In genomic region chr1:45508295-45509151, GRCh38 we compare ENCODE assay signal across 2 cellular contexts.
TF ChIP-seq lines count a peak whose summit lies in the region.

No MANE protein-coding gene starts in this region.

TF ChIP-seq in HEK293, 187 proteins besides CTCF, POLR2A, EP300 and RAD21:
- TF ChIP-seq SP2 (tag by site-specific recombination; IDR thresholded peaks at IDR 0.05) (peak; percentile 31; the same call in 1 of the 2 replicates), ZNF292 (tag by site-specific recombination; IDR thresholded peaks at IDR 0.05; ENCODE audit: borderline replicate concordance, low read depth) (no peak), FEZF1 (tag by site-specific recombination; IDR thresholded peaks at IDR 0.05) (no peak)
- TF ChIP-seq, protein P1, sequence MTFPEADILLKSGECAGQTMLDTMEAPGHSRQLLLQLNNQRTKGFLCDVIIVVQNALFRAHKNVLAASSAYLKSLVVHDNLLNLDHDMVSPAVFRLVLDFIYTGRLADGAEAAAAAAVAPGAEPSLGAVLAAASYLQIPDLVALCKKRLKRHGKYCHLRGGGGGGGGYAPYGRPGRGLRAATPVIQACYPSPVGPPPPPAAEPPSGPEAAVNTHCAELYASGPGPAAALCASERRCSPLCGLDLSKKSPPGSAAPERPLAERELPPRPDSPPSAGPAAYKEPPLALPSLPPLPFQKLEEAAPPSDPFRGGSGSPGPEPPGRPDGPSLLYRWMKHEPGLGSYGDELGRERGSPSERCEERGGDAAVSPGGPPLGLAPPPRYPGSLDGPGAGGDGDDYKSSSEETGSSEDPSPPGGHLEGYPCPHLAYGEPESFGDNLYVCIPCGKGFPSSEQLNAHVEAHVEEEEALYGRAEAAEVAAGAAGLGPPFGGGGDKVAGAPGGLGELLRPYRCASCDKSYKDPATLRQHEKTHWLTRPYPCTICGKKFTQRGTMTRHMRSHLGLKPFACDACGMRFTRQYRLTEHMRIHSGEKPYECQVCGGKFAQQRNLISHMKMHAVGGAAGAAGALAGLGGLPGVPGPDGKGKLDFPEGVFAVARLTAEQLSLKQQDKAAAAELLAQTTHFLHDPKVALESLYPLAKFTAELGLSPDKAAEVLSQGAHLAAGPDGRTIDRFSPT (tag by site-specific recombination; IDR thresholded peaks at IDR 0.05) = 0 out of 2 replicates have a peak, but pooled peaks have one; percentile 17

TF ChIP-seq in GM12878, 131 proteins besides CTCF, POLR2A, EP300 and RAD21:
- TF ChIP-seq POLR2AphosphoS2 (IDR thresholded peaks at IDR 0.05; ENCODE audit: low read depth, low read length) (0 out of 2 replicates have a peak, but pooled peaks have one; percentile 23), WRNIP1 (IDR thresholded peaks at IDR 0.05; ENCODE audit: borderline replicate concordance, low read depth, low read length) (no peak)
